In the genomic region with DNA sequence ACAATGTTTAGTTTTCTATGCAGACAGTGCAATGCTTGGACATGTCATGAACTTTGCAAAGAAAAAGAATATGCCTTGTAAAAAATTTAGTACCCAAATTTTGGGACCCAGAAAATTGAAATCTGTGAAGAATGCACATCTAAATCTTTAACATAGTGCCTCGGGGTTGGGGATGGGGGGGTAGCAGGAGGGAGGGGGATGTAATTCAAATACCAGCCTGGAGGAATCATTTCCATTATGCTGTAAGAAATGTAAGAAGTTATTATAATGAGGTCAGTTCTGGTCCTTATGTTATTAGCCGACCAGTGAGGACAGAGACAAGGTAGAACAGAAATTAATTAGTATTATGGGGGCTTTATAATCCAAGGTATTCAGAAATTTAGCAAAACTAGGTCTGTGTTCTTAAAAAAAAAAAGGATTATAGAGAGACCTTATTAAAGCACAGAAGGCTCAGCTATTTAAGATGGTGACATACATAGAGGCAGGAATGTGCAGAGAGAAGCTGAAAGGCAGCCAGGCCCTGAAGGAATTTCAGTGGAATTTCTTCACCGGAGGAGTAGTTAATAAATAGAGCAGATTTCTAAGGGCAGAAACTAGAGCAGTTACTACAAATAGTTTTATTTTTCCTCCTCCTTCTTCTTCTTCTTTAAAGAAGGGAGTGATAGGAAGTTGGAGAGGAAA, we compare ENCODE assay signal across 10 cellular contexts.
DNase-seq lines count a peak whose midpoint lies in the region; ATAC-seq and TF ChIP-seq lines count a peak whose summit lies in the region.
"Had no signal": no experiment of that assay in that cellular context is flagged by ENCODE, and none has a peak within 500 bp of the region (broad histone marks: within the 10 kb centered on the region; RNA-seq: fewer than 3 reads in every experiment).

No MANE protein-coding gene starts in this region.

- H3K4me2 ChIP-seq in neuronal stem cell (ENCODE audit: insufficient read depth, low read length, poor library complexity, severe bottlenecking) = no peak overlapping the region

- H2BK15ac ChIP-seq in neuronal stem cell (ENCODE audit: low read length) = no peak overlapping the region

- H2BK5ac ChIP-seq in neuronal stem cell (ENCODE audit: low read length) = no peak overlapping the region

- H4K91ac ChIP-seq in neuronal stem cell (ENCODE audit: low read depth, low read length, poor library complexity) = no peak overlapping the region

- no peak overlapping the region for H3K4ac ChIP-seq in neuronal stem cell (ENCODE audit: low read length)

- H3K27me3 ChIP-seq in neuronal stem cell (ENCODE audit: control insufficient read depth in 3 of 3, insufficient read depth in 3 of 3, low read depth in 1 of 3, low read length in 3 of 3) (no peaks in the 10 kb centered on the region), foreskin keratinocyte (no peaks in the 10 kb centered on the region)

- H2AFZ ChIP-seq in neuronal stem cell (ENCODE audit: low read length) = peak overlapping the region; percentile 70

- H3K23ac ChIP-seq in neuronal stem cell (ENCODE audit: low read depth, low read length, poor library complexity) = no peak overlapping the region

- no peak for ATAC-seq in foreskin keratinocyte
- ATAC-seq in stimulated activated naive CD8-positive, alpha-beta T cell treated with anti-CD3 and anti-CD28 coated beads, Interleukin-15, Interleukin-2, amounts not matched to agents 100 U/mL and 50 U/mL, for 24 hours = no peak
- ATAC-seq: T-helper 17 cell had no signal

- peak overlapping the region; percentile 100 for H3K27ac ChIP-seq in SK-N-MC
- peak overlapping the region; percentile 55 for H3K27ac ChIP-seq in neuronal stem cell (replicated peaks; ENCODE audit: low read length)
- no peak overlapping the region for H3K27ac ChIP-seq in foreskin keratinocyte

- no CpG with 5 or more reads among the region's 3 CpGs for WGBS in neuronal stem cell (ENCODE audit: extremely low coverage in 2 of 2, insufficient read length in 2 of 2, insufficient replicate concordance in 1 of 2), 2 donors

- H3K9me3 ChIP-seq in SK-N-MC (ENCODE audit: low read depth, low read length) = no peaks in the 10 kb centered on the region
- peaks cover 0 to 5% of the 10 kb centered on the region in 2 donors for H3K9me3 ChIP-seq in neuronal stem cell (replicated peaks in 1 of 2; ENCODE audit: control insufficient read depth in 2 of 2, insufficient read depth in 1 of 2, low read depth in 1 of 2, low read length in 2 of 2)

- H3K4me3 ChIP-seq in AG10803 (ENCODE audit: low read length) = no peak overlapping the region
- peak overlapping the region; percentile 72 for H3K4me3 ChIP-seq in SK-N-MC
- H3K4me3 ChIP-seq in fibroblast of villous mesenchyme (ENCODE audit: low read depth, low read length) = no peak overlapping the region
- no peak overlapping the region for H3K4me3 ChIP-seq in neuronal stem cell (ENCODE audit: low read length in 2 of 2)

- no peak overlapping the region for H2BK12ac ChIP-seq in neuronal stem cell (ENCODE audit: low read length)

- H2AK5ac ChIP-seq in neuronal stem cell (ENCODE audit: low read depth, low read length) = no peak overlapping the region

- H3K9ac ChIP-seq in SK-N-MC (ENCODE audit: insufficient read length) = peak overlapping the region; percentile 79
- no peak overlapping the region for H3K9ac ChIP-seq in neuronal stem cell (ENCODE audit: low read depth, low read length, poor library complexity)

- peak; percentile 93 for DNase-seq in AG10803 (ENCODE audit: low read depth)
- DNase-seq in SK-N-MC (ENCODE audit: low read depth, low spot score) = peak; percentile 84
- DNase-seq in fibroblast of villous mesenchyme (ENCODE audit: low read depth) = peak; percentile 72
- peak; percentile 44 for DNase-seq in neuronal stem cell (ENCODE audit: low spot score)
- no peak for DNase-seq in D341Med (ENCODE audit: low spot score)
- no peak for DNase-seq in foreskin keratinocyte
- DNase-seq in NCI-H1048 (lab: John Stamatoyannopoulos, UW) = no peak
- DNase-seq in stimulated activated naive CD8-positive, alpha-beta T cell treated with anti-CD3 and anti-CD28 coated beads, Interleukin-15, Interleukin-2, amounts not matched to agents 100 U/mL and 50 U/mL, for 24 hours = no peak
- DNase-seq: activated gamma-delta T cell treated with Interleukin-2 at 50 U/mL for 16 hours, T-helper 17 cell had no signal

- H3K18ac ChIP-seq in neuronal stem cell (ENCODE audit: low read length) = no peak overlapping the region

- no peaks in the 10 kb centered on the region for H3K79me1 ChIP-seq in neuronal stem cell (ENCODE audit: low read depth, low read length)

- no peak overlapping the region for H4K8ac ChIP-seq in neuronal stem cell (ENCODE audit: low read depth, low read length)

- H3K36me3 ChIP-seq in SK-N-MC (ENCODE audit: insufficient read depth, low read length) = no peaks in the 10 kb centered on the region
- H3K36me3 ChIP-seq in neuronal stem cell (replicated peaks in 1 of 2; ENCODE audit: control insufficient read depth in 2 of 2, insufficient read depth in 2 of 2, low read length in 2 of 2) = no peaks in the 10 kb centered on the region

- no peak overlapping the region for H3K14ac ChIP-seq in neuronal stem cell (ENCODE audit: low read length)

- TF ChIP-seq CTCF in AG10803 (conservative IDR thresholded peaks at IDR 0.05; ENCODE audit: low read length) (peak; percentile 14; the same call in 1 of the 2 replicates), fibroblast of villous mesenchyme (IDR thresholded peaks at IDR 0.05; ENCODE audit: insufficient read depth, low read depth, low read length) (no peak), foreskin keratinocyte (conservative IDR thresholded peaks at IDR 0.05) (no peak)

- H3K4me1 ChIP-seq in neuronal stem cell (ENCODE audit: control insufficient read depth in 2 of 2, insufficient read depth in 1 of 2, low read depth in 1 of 2, low read length in 2 of 2) (peaks cover 24 to 41% of the 10 kb centered on the region in 2 donors), foreskin keratinocyte (no peaks in the 10 kb centered on the region)

- no peak overlapping the region for H2BK120ac ChIP-seq in neuronal stem cell (ENCODE audit: low read depth, low read length)

Comparison
In these comparisons a context has a peak if more than half of its experiments do, and no peak if none do; other contexts are left out.
1. DNase-seq: peak in AG10803 (single experiment), SK-N-MC (single experiment), fibroblast of villous mesenchyme (single experiment) and neuronal stem cell (single experiment); none in D341Med (single experiment), foreskin keratinocyte (0 of 2), NCI-H1048 (single experiment) and stimulated activated naive CD8-positive, alpha-beta T cell treated with anti-CD3 and anti-CD28 coated beads, Interleukin-15, Interleukin-2, amounts not matched to agents 100 U/mL and 50 U/mL, for 24 hours (single experiment).